ENCODE assay signal across 17 cellular contexts in the genomic region with DNA sequence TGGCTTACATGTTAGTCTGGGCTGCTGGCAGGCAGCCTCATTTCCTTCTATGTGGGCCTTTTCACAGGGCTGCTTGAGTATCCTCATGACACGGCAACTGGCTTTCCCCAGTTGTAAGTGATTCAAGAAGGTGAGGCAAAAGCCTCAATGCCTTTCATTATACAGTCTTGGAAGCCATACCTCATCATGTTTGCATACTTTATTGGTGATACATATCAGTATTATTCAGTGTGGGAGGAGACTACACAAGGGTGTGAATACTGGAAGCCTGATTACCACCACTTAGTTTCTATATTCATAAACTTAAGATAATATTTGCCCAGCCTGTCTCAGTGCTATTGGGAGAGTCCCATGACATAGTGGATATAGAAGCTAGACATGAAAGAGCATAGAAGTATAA.
DNase-seq lines count a peak whose midpoint lies in the region; ATAC-seq and TF ChIP-seq lines count a peak whose summit lies in the region.
"Had no signal": no experiment of that assay in that cellular context is flagged by ENCODE, and none has a peak within 500 bp of the region (broad histone marks: within the 10 kb centered on the region; RNA-seq: fewer than 3 reads in every experiment).

No MANE protein-coding gene starts in this region.

- no peak overlapping the region for H3K4me3 Mint-ChIP-seq in osteocyte (ENCODE audit: unreplicated experiment)

- H4K20me1 ChIP-seq in mammary epithelial cell (ENCODE audit: insufficient read depth, low read length) = no peaks in the 10 kb centered on the region
- H4K20me1 ChIP-seq in osteoblast (ENCODE audit: insufficient read depth, low read length) = no peaks in the 10 kb centered on the region

- H3K9ac ChIP-seq in mammary epithelial cell (ENCODE audit: insufficient read depth, low read length) = no peak overlapping the region

- no peaks in the 10 kb centered on the region for H3K36me3 ChIP-seq in mammary epithelial cell (ENCODE audit: insufficient read depth, low read length)
- H3K36me3 ChIP-seq in osteoblast (ENCODE audit: insufficient read depth, low read length) = no peaks in the 10 kb centered on the region
- H3K36me3 ChIP-seq in WERI-Rb-1 = no peaks in the 10 kb centered on the region

- peak overlapping the region; percentile 47 for H3K27ac ChIP-seq in mammary epithelial cell (ENCODE audit: insufficient read depth, low read depth, low read length)
- H3K27ac ChIP-seq in osteoblast (ENCODE audit: low read depth, low read length) = no peak overlapping the region
- no peak overlapping the region for H3K27ac ChIP-seq in WERI-Rb-1
- H3K27ac ChIP-seq: C4-2B, HL-60, SK-N-MC had no signal

- CTCF ChIA-PET in mammary epithelial cell (lab: Charles Lee; ENCODE audit: low non-redundant PET) = no interaction called here

- no peak overlapping the region for H3K4me3 ChIP-seq in mammary epithelial cell (replicated peaks in 1 of 3; ENCODE audit: insufficient read depth in 1 of 3, low read depth in 2 of 3, low read length in 3 of 3)
- H3K4me3 ChIP-seq in osteoblast (ENCODE audit: insufficient read depth, low read length) = no peak overlapping the region
- H3K4me3 ChIP-seq in WERI-Rb-1 (ENCODE audit: low read depth, low read length) = no peak overlapping the region
- H3K4me3 ChIP-seq: SK-N-MC had no signal

- in situ Hi-C loops in mammary epithelial cell (cut with MboI; ENCODE audit: low sequenced_read_pairs in 2 of 2) = no loop called here

- ATAC-seq in GM18520 (IDR thresholded peaks at IDR 0.05; ENCODE audit: unreplicated experiment) = peak; percentile 80
- ATAC-seq in HG03159 (IDR thresholded peaks at IDR 0.05; ENCODE audit: unreplicated experiment) = peak; percentile 39

- H3K9me3 ChIP-seq in mammary epithelial cell (replicated peaks; ENCODE audit: insufficient read depth, low read length) (no peaks in the 10 kb centered on the region), osteoblast (ENCODE audit: low read depth, low read length) (no peaks in the 10 kb centered on the region), WERI-Rb-1 (ENCODE audit: severe bottlenecking) (no peaks in the 10 kb centered on the region)

- H3K4me2 ChIP-seq in mammary epithelial cell (ENCODE audit: insufficient read depth, low read depth, low read length) = no peak overlapping the region
- H3K4me2 ChIP-seq in osteoblast (ENCODE audit: insufficient read depth, low read length) = no peak overlapping the region

- no peak overlapping the region for H3K27ac Mint-ChIP-seq in osteocyte (ENCODE audit: unreplicated experiment)

- H3K27me3 ChIP-seq in mammary epithelial cell (ENCODE audit: insufficient read depth, low read length) = no peaks in the 10 kb centered on the region
- H3K27me3 ChIP-seq in osteoblast (ENCODE audit: insufficient read depth, low read length) = no peaks in the 10 kb centered on the region
- peaks cover 68% of the 10 kb centered on the region for H3K27me3 ChIP-seq in WERI-Rb-1 (ENCODE audit: insufficient read depth, low read depth, severe bottlenecking)

- WGBS in mammary epithelial cell (ENCODE audit: low coverage, missing lambda C conversion rate) = 31% methylated on average over 1 of the region's 1 CpG

- dilution Hi-C loops in mammary epithelial cell (cut with HindIII; ENCODE audit: low sequenced_read_pairs) = no loop called here

- no peaks in the 10 kb centered on the region for H3K36me3 Mint-ChIP-seq in osteocyte (ENCODE audit: unreplicated experiment)

- intact Hi-C loops in mammary epithelial cell (cut with micrococcal nuclease) = no loop called here

- no peak for TF ChIP-seq CTCF in mammary epithelial cell (conservative IDR thresholded peaks at IDR 0.05 in 1 of 2, IDR thresholded peaks at IDR 0.05 in 1 of 2; ENCODE audit: extremely low read depth in 1 of 2, insufficient read depth in 1 of 2, low read depth in 1 of 2, low read length in 2 of 2)
- no peak for TF ChIP-seq CTCF in osteoblast (IDR thresholded peaks at IDR 0.05; ENCODE audit: extremely low read depth, low read depth, low read length)
- TF ChIP-seq CTCF in osteocyte (IDR thresholded peaks at IDR 0.05) = no peak
- no peak for TF ChIP-seq CTCF in WERI-Rb-1 (IDR thresholded peaks at IDR 0.05; ENCODE audit: low read depth, low read length)

- DNase-seq in mammary epithelial cell (peak; percentile 92), kidney tubule cell (ENCODE audit: low spot score) (peak; percentile 77), osteoblast (ENCODE audit: insufficient read length, low spot score, missing footprints) (no peak), NCI-H146 (lab: John Stamatoyannopoulos, UW) (no peak), osteocyte (ENCODE audit: extremely low spot score, unreplicated experiment) (no peak), WERI-Rb-1 (no peak)
- DNase-seq: MV-4-11, NCI-H1417, NCI-H1930, NCI-H2171 treated with DMSO at 0.1 percent for 48 hours, Right ventricle myocardium superior, T-helper 1 cell had no signal

- no peaks in the 10 kb centered on the region for H3K4me1 Mint-ChIP-seq in osteocyte (ENCODE audit: unreplicated experiment)

- H3K9me3 Mint-ChIP-seq in osteocyte (ENCODE audit: unreplicated experiment) = no peaks in the 10 kb centered on the region

- no TSS peak for BruUV-seq in mammary epithelial cell (replicated peaks; lab: Mats Ljungman, UMichigan)

- H2AFZ ChIP-seq in mammary epithelial cell (ENCODE audit: low read depth, low read length) = peak overlapping the region; percentile 48
- H2AFZ ChIP-seq in osteoblast (ENCODE audit: low read length) = no peak overlapping the region

- H3K79me2 ChIP-seq in mammary epithelial cell (ENCODE audit: insufficient read depth, low read length) (no peaks in the 10 kb centered on the region), osteoblast (ENCODE audit: insufficient read depth, low read length) (no peaks in the 10 kb centered on the region)

- peaks cover 7% of the 10 kb centered on the region for H3K4me1 ChIP-seq in mammary epithelial cell (ENCODE audit: insufficient read depth, low read length)
- no peaks in the 10 kb centered on the region for H3K4me1 ChIP-seq in osteoblast (ENCODE audit: insufficient read depth, low read length)

- peaks cover 15% of the 10 kb centered on the region for H3K27me3 Mint-ChIP-seq in osteocyte (ENCODE audit: unreplicated experiment)

Comparison
In these comparisons a context has a peak if more than half of its experiments do, and no peak if none do; other contexts are left out.
1. DNase-seq: peak in mammary epithelial cell (single experiment) and kidney tubule cell (single experiment); none in osteoblast (single experiment), NCI-H146 (single experiment), osteocyte (single experiment) and WERI-Rb-1 (single experiment).